8 cellular contexts compared by ENCODE assay signal in genomic region chr14:69648480-69649414, GRCh38. TPM values are rescaled to one million over a fixed set of nuclear protein-coding genes. Genes with fewer than 3 reads are reported as not detected.
A peak's percentile ranks its signal among the peaks of the same experiment; 100 is the strongest.
DNase-seq lines count a peak whose midpoint lies in the region; ATAC-seq, FAIRE-seq and TF ChIP-seq lines count a peak whose summit lies in the region.

No MANE protein-coding gene starts in this region.

- no peaks in the 10 kb centered on the region for H3K36me3 ChIP-seq in pancreas

- H3K4me3 ChIP-seq in epithelial cell of esophagus (ENCODE audit: low read length): no peak overlapping the region
- no peak overlapping the region for H3K4me3 ChIP-seq in pancreas

- intact Hi-C loops in pancreas (cut with DNase I): no loop called here

- H3K4me1 ChIP-seq in pancreas: peaks cover 54 to 91% (median 56%) of the 10 kb centered on the region in 3 donors

- FAIRE-seq in pancreas (lab: Jason Lieb, UNC): no peak

- 21 to 24% methylated on average over 5 of the region's 5 CpGs for WGBS in pancreas, 2 donors

- no peak for TF ChIP-seq CTCF in epithelial cell of esophagus (IDR thresholded peaks at IDR 0.05; ENCODE audit: insufficient read depth, low read depth, low read length, missing control alignments)
- TF ChIP-seq CTCF in pancreas (IDR thresholded peaks at IDR 0.05): no peak

- H3K9me3 ChIP-seq in pancreas: no peaks in the 10 kb centered on the region

- peak; percentile 57 for ATAC-seq in GM21447 (IDR thresholded peaks at IDR 0.05; ENCODE audit: unreplicated experiment)
- peak; percentile 19 to 69 (median 50) for ATAC-seq in pancreas

- peak overlapping the region in 2 of 4 donors; percentile 56 to 72 for H3K27ac ChIP-seq in pancreas

- H3K27me3 ChIP-seq in pancreas: no peaks in the 10 kb centered on the region

- DNase-seq in COLO668 (lab: John Stamatoyannopoulos, UW; ENCODE audit: unreplicated experiment): peak; percentile 46
- DNase-seq in NCI-H748 (lab: John Stamatoyannopoulos, UW; ENCODE audit: unreplicated experiment): peak; percentile 60
- peak; percentile 47 for DNase-seq in epithelial cell of esophagus (ENCODE audit: low read depth)
- no peak for DNase-seq in pancreas
- no peak for DNase-seq in SKM-1 treated with dmso at 0.1 percent for 144 hours (lab: John Stamatoyannopoulos, UW; ENCODE audit: unreplicated experiment)
- no peak for DNase-seq in stimulated activated CD4-positive, alpha-beta T cell treated with anti-CD3 and anti-CD28 coated beads, Interleukin-1b, Interleukin-23, amount 100 ng/mL, for 48 hours
- no peak for DNase-seq in COLO829 (ENCODE audit: low spot score)

RNA-seq across cellular contexts. Expression of gene SUSD6, which starts 37.4 kb away (rescaled TPM):
- 10 to 100 TPM; 17.8 to 41.9 (median 22.8) TPM for total RNA-seq in pancreas
- 10 to 100 TPM in 1 of 2 donors, 1 to 10 TPM in 1; 8.9 to 12.2 TPM for polyA plus RNA-seq in pancreas

Comparison
In these comparisons a context has a peak if more than half of its experiments do, and no peak if none do; other contexts are left out.
1. DNase-seq: peak in COLO668 (single experiment), NCI-H748 (single experiment) and epithelial cell of esophagus (single experiment); none in pancreas (0 of 6), SKM-1 treated with dmso at 0.1 percent for 144 hours (single experiment), stimulated activated CD4-positive, alpha-beta T cell treated with anti-CD3 and anti-CD28 coated beads, Interleukin-1b, Interleukin-23, amount 100 ng/mL, for 48 hours (single experiment) and COLO829 (single experiment).